ENCODE assay signal across 34 cellular contexts in genomic region chr9:119649205-119649604, GRCh38.
DNase-seq lines count a peak whose midpoint lies in the region; ATAC-seq, FAIRE-seq and TF ChIP-seq lines count a peak whose summit lies in the region.
"Had no signal": no experiment of that assay in that cellular context is flagged by ENCODE, and none has a peak within 500 bp of the region (broad histone marks: within the 10 kb centered on the region; RNA-seq: fewer than 3 reads in every experiment).

No MANE protein-coding gene starts in this region.

- no peak overlapping the region for H3K9ac ChIP-seq in HepG2 (ENCODE audit: insufficient read depth, low read depth, low read length)
- H3K9ac ChIP-seq: BLaER1; BLaER1 treated with 17β-estradiol and CSF1 and Interleukin-3, amounts not matched to agents 10 nM and 100 nM had no signal

- no peak overlapping the region for H2AFZ ChIP-seq in HepG2 (ENCODE audit: low read length)

- no peak overlapping the region for H3K4me2 ChIP-seq in HepG2 (ENCODE audit: low read depth, low read length)
- H3K4me2 ChIP-seq: A549; BLaER1; BLaER1 treated with 17β-estradiol and CSF1 and Interleukin-3, amounts not matched to agents 10 nM and 100 nM had no signal

- intact Hi-C loops in HepG2 (cut with micrococcal nuclease; ENCODE audit: unreplicated experiment): no loop called here

- no peaks in the 10 kb centered on the region for H3K79me2 ChIP-seq in HepG2 (ENCODE audit: insufficient read depth, low read length)

- TF ChIP-seq CTCF in D721Med (IDR thresholded peaks at IDR 0.05; ENCODE audit: insufficient read depth, missing control alignments) (no peak), HEK293 (tag by site-specific recombination; IDR thresholded peaks at IDR 0.05) (no peak), brain microvascular endothelial cell (IDR thresholded peaks at IDR 0.05; ENCODE audit: low read depth, low read length, missing control alignments) (no peak), HepG2 (CRISPR knock-in tag; IDR thresholded peaks at IDR 0.05) (no peak)

- H3K36me3 ChIP-seq in HEK293 (ENCODE audit: control insufficient read depth in 2 of 2, insufficient read depth in 1 of 2, low read length in 2 of 2) (no peaks in the 10 kb centered on the region), SJCRH30 (no peaks in the 10 kb centered on the region), brain microvascular endothelial cell (replicated peaks) (no peaks in the 10 kb centered on the region), HepG2 (replicated peaks in 1 of 2; ENCODE audit: control insufficient read depth in 1 of 2, insufficient read depth in 2 of 2, low read length in 2 of 2) (no peaks in the 10 kb centered on the region)
- H3K36me3 ChIP-seq: BE2C; BLaER1; BLaER1 treated with 17β-estradiol and CSF1 and Interleukin-3, amounts not matched to agents 10 nM and 100 nM had no signal

- POLR2A ChIA-PET in HEK293 (lab: Yijun Ruan, JAX): no interaction called here
- POLR2A ChIA-PET in HEK293T (lab: Yijun Ruan, JAX): no interaction called here
- POLR2A ChIA-PET in HepG2 (lab: Yijun Ruan, JAX): no interaction called here

- H3K4me1 ChIP-seq in HEK293 (ENCODE audit: control insufficient read depth, insufficient read depth, low read length) (no peaks in the 10 kb centered on the region), SJCRH30 (peaks cover 6% of the 10 kb centered on the region), HepG2 (ENCODE audit: insufficient read depth, low read length) (no peaks in the 10 kb centered on the region)
- H3K4me1 ChIP-seq: A549; BE2C; BLaER1; BLaER1 treated with 17β-estradiol and CSF1 and Interleukin-3, amounts not matched to agents 10 nM and 100 nM; Caco-2 had no signal

- BruUV-seq in HepG2 (replicated peaks; lab: Mats Ljungman, UMichigan): no TSS peak

- ATAC-seq in HepG2: no peak
- ATAC-seq: A549; CD8-positive, alpha-beta T cell had no signal

- TF ChIP-seq POLR2A in H54 (IDR thresholded peaks at IDR 0.05; ENCODE audit: low read depth, low read length) (no peak), HepG2 (IDR thresholded peaks at IDR 0.05; ENCODE audit: insufficient read depth in 1 of 2, low read depth in 2 of 2, low read length in 2 of 2) (no peak)

- in situ Hi-C loops in brain microvascular endothelial cell (cut with HindIII; ENCODE audit: low pct_ligation_motif_present, low sequenced_read_pairs) (no loop called here), HepG2 (cut with HindIII; ENCODE audit: extremely low pct_ligation_motif_present, low pct_unique_long_range_greater_than_20kb) (no loop called here)

- DNase-seq in D721Med (ENCODE audit: insufficient read length, low spot score) (no peak), H54 (ENCODE audit: insufficient read length, low spot score) (no peak), SJCRH30 (no peak), HEK293T (ENCODE audit: extremely low spot score) (no peak), retina (no peak), brain microvascular endothelial cell (no peak), HepG2 (ENCODE audit: low spot score) (no peak)
- DNase-seq: 8988T; ACHN; AML-193; BE2C; C1 segment of cervical spinal cord; Caco-2; Calu3; CD4-positive, alpha-beta memory T cell; CD4-positive, alpha-beta T cell; CD4-positive, CD25-positive, alpha-beta regulatory T cell; CD8-positive, alpha-beta memory T cell; CD8-positive, alpha-beta T cell; COR-L47; DMS 273 treated with DMSO at 0.1 percent for 48 hours; DMS153; DMS53; DMS79; DMS79 treated with DMSO at 0.1 percent for 48 hours; DND-41; EL had no signal

- CTCF ChIA-PET in HEK293 (lab: Yijun Ruan, JAX): interaction anchor here (0.6 kb wide), 1 partner anchor 311 kb away, joined by 3 read pairs; no protein-coding TSS in a partner anchor
- CTCF ChIA-PET in HEK293T (lab: Yijun Ruan, JAX): no interaction called here
- CTCF ChIA-PET in HepG2 (lab: Yijun Ruan, JAX; ENCODE audit: low intra/inter-chr PET ratio, low total read pairs): no interaction called here

- no peaks in the 10 kb centered on the region for H4K20me1 ChIP-seq in HepG2 (ENCODE audit: insufficient read depth, low read length)
- H4K20me1 ChIP-seq: BLaER1; BLaER1 treated with 17β-estradiol and CSF1 and Interleukin-3, amounts not matched to agents 10 nM and 100 nM had no signal

- no peak for TF ChIP-seq EP300 in HepG2 (IDR thresholded peaks at IDR 0.05; ENCODE audit: low read depth in 2 of 2, low read length in 2 of 2)
- TF ChIP-seq EP300 in HepG2 (CRISPR knock-in tag; IDR thresholded peaks at IDR 0.05; ENCODE audit: borderline replicate concordance): no peak

- no peak overlapping the region for H3K27ac ChIP-seq in HEK293 (ENCODE audit: extremely low read depth, low read depth, low read length)
- H3K27ac ChIP-seq in SJCRH30: peak overlapping the region; percentile 11; the same call in 1 of the 2 replicates
- no peak overlapping the region for H3K27ac ChIP-seq in brain microvascular endothelial cell
- H3K27ac ChIP-seq in HepG2 (ENCODE audit: extremely low read length, insufficient read depth, low read length): no peak overlapping the region
- H3K27ac ChIP-seq: 22Rv1; A549; BLaER1; BLaER1 treated with 17β-estradiol and CSF1 and Interleukin-3, amounts not matched to agents 10 nM and 100 nM; C4-2B had no signal

- no peak overlapping the region for H3K4me3 ChIP-seq in HEK293 (ENCODE audit: low read depth, low read length)
- no peak overlapping the region for H3K4me3 ChIP-seq in SJCRH30
- H3K4me3 ChIP-seq in brain microvascular endothelial cell (ENCODE audit: low read depth, low read length): no peak overlapping the region
- no peak overlapping the region for H3K4me3 ChIP-seq in HepG2 (replicated peaks in 1 of 3; ENCODE audit: insufficient read depth in 1 of 3, low read depth in 2 of 3, low read length in 3 of 3)
- H3K4me3 ChIP-seq: A549; BLaER1; BLaER1 treated with 17β-estradiol and CSF1 and Interleukin-3, amounts not matched to agents 10 nM and 100 nM had no signal

- no peaks in the 10 kb centered on the region for H3K9me3 ChIP-seq in HEK293 (ENCODE audit: control insufficient read depth, insufficient read depth, low read depth, low read length)
- no peaks in the 10 kb centered on the region for H3K9me3 ChIP-seq in SJCRH30 (replicated peaks)
- H3K9me3 ChIP-seq in HepG2 (ENCODE audit: low read length): no peaks in the 10 kb centered on the region
- H3K9me3 ChIP-seq: A549; BE2C; BLaER1; BLaER1 treated with 17β-estradiol and CSF1 and Interleukin-3, amounts not matched to agents 10 nM and 100 nM; Caco-2 had no signal

- FAIRE-seq in D721Med (lab: Jason Lieb, UNC): peak; percentile 6
- FAIRE-seq in H54 (lab: Jason Lieb, UNC): peak; percentile 38
- no peak for FAIRE-seq in HepG2 (lab: Jason Lieb, UNC)
- FAIRE-seq: A204.1, A549 had no signal

- TF ChIP-seq RAD21 in HepG2 (CRISPR knock-in tag; IDR thresholded peaks at IDR 0.05): no peak

- no peaks in the 10 kb centered on the region for H3K27me3 ChIP-seq in SJCRH30
- no peaks in the 10 kb centered on the region for H3K27me3 ChIP-seq in brain microvascular endothelial cell (replicated peaks)
- no peaks in the 10 kb centered on the region for H3K27me3 ChIP-seq in HepG2 (ENCODE audit: control insufficient read depth in 1 of 2, insufficient read depth in 2 of 2, low read length in 2 of 2)
- H3K27me3 ChIP-seq: BE2C; BLaER1; BLaER1 treated with 17β-estradiol and CSF1 and Interleukin-3, amounts not matched to agents 10 nM and 100 nM had no signal

TF ChIP-seq in HEK293, 187 proteins besides CTCF, POLR2A, EP300 and RAD21:
- TF ChIP-seq ZNF600 (tag by site-specific recombination; IDR thresholded peaks at IDR 0.05) (no peak), ZNF510 (tag by site-specific recombination; IDR thresholded peaks at IDR 0.05; ENCODE audit: insufficient replicate concordance) (peak; percentile 94)

TF ChIP-seq in HEK293T, 16 proteins besides CTCF, POLR2A, EP300 and RAD21:
- no peak for TF ChIP-seq SP1 (IDR thresholded peaks at IDR 0.05)
- TF ChIP-seq SUZ12 (IDR thresholded peaks at IDR 0.05): no peak
- no peak for TF ChIP-seq ELF4 (IDR thresholded peaks at IDR 0.05)
- no peak for TF ChIP-seq NFRKB (IDR thresholded peaks at IDR 0.05)

TF ChIP-seq in HepG2, 621 proteins besides CTCF, POLR2A, EP300 and RAD21 (continues in another document):
- no peak for TF ChIP-seq PRDM15 (CRISPR knock-in tag; IDR thresholded peaks at IDR 0.05)
- TF ChIP-seq MIER2 (CRISPR knock-in tag; IDR thresholded peaks at IDR 0.05): no peak
- TF ChIP-seq ZNF569 (CRISPR knock-in tag; IDR thresholded peaks at IDR 0.05; ENCODE audit: borderline replicate concordance): no peak
- no peak for TF ChIP-seq IRF2 (CRISPR knock-in tag; IDR thresholded peaks at IDR 0.05)
- no peak for TF ChIP-seq MAFG (CRISPR knock-in tag; IDR thresholded peaks at IDR 0.05)
- no peak for TF ChIP-seq SALL1 (CRISPR knock-in tag; IDR thresholded peaks at IDR 0.05)
- no peak for TF ChIP-seq NRL (CRISPR knock-in tag; IDR thresholded peaks at IDR 0.05; ENCODE audit: borderline replicate concordance)
- TF ChIP-seq NR0B2 (CRISPR knock-in tag; IDR thresholded peaks at IDR 0.05): no peak
- no peak for TF ChIP-seq SATB2 (CRISPR knock-in tag; IDR thresholded peaks at IDR 0.05)
